Comparison of ENCODE assay signal across 15 cellular contexts in genomic region chr15:69092159-69092558, GRCh38.
DNase-seq lines count a peak whose midpoint lies in the region; ATAC-seq and TF ChIP-seq lines count a peak whose summit lies in the region.
"Had no signal": no experiment of that assay in that cellular context is flagged by ENCODE, and none has a peak within 500 bp of the region (broad histone marks: within the 10 kb centered on the region; RNA-seq: fewer than 3 reads in every experiment).

No MANE protein-coding gene starts in this region.

- in situ Hi-C loops in KBM-7 (cut with MboI; ENCODE audit: low pct_unique_long_range_greater_than_20kb, low sequenced_read_pairs), result no loop called here

- no peak for ATAC-seq in GM18861 (IDR thresholded peaks at IDR 0.05; ENCODE audit: unreplicated experiment)
- ATAC-seq: natural killer cell treated with Interleukin-12 subunit alpha and Interleukin-12 subunit beta and Interleukin-15 and Interleukin-18, amount 100 ng/mL, for 72 hours; T-helper 17 cell had no signal

- TF ChIP-seq EP300 in suprapubic skin (IDR thresholded peaks at IDR 0.05), result no peak

- H3K9me3 ChIP-seq in suprapubic skin (no peaks in the 10 kb centered on the region), uterus (no peaks in the 10 kb centered on the region)

- H3K36me3 ChIP-seq in suprapubic skin (no peaks in the 10 kb centered on the region), uterus (no peaks in the 10 kb centered on the region)

- TF ChIP-seq POLR2A in suprapubic skin (IDR thresholded peaks at IDR 0.05) (no peak), uterus (IDR thresholded peaks at IDR 0.05) (no peak)

- H3K27me3 ChIP-seq in suprapubic skin (no peaks in the 10 kb centered on the region), uterus (no peaks in the 10 kb centered on the region)

- TF ChIP-seq CTCF in fibroblast of mammary gland (conservative IDR thresholded peaks at IDR 0.05; ENCODE audit: control insufficient read depth, insufficient read depth, low read depth, low read length), result no peak
- no peak for TF ChIP-seq CTCF in suprapubic skin (IDR thresholded peaks at IDR 0.05)
- TF ChIP-seq CTCF in uterus (IDR thresholded peaks at IDR 0.05), result no peak

- intact Hi-C loops in uterus (cut with DNase I; ENCODE audit: low total_unique reads), result no loop called here

- DNase-seq in A172 (ENCODE audit: low spot score) (peak; percentile 89), HT-29 (ENCODE audit: low spot score) (peak; percentile 57), amniotic epithelial cell (ENCODE audit: low read depth) (peak; percentile 91), fibroblast of mammary gland (ENCODE audit: low read depth) (peak; percentile 62), suprapubic skin (ENCODE audit: low spot score in 2 of 2) (no peak), KBM-7 (no peak), uterus (no peak)
- DNase-seq: activated CD4-positive, alpha-beta memory T cell treated with anti-CD3 and anti-CD28 coated beads for 36 hours; DMS79 treated with DMSO at 0.1 percent for 48 hours; left cardiac atrium; NCI-H187; small intestine; T-helper 17 cell had no signal

- 55% methylated on average over 7 of the region's 7 CpGs for WGBS in suprapubic skin

- H3K4me1 ChIP-seq in suprapubic skin (peaks cover 31% of the 10 kb centered on the region), uterus (no peaks in the 10 kb centered on the region)

- no peak overlapping the region for H3K27ac ChIP-seq in suprapubic skin
- H3K27ac ChIP-seq in uterus, result no peak overlapping the region

- H3K4me3 ChIP-seq in fibroblast of mammary gland (ENCODE audit: control insufficient read depth, low read depth, low read length) (no peak overlapping the region), suprapubic skin (no peak overlapping the region), uterus (no peak overlapping the region)

Comparison
In these comparisons a context has a peak if more than half of its experiments do, and no peak if none do; other contexts are left out.
1. DNase-seq: peak in A172 (single experiment), HT-29 (single experiment), amniotic epithelial cell (single experiment) and fibroblast of mammary gland (single experiment); none in suprapubic skin (0 of 2), KBM-7 (single experiment) and uterus (0 of 2).